8 cellular contexts compared by ENCODE assay signal in the genomic region with DNA sequence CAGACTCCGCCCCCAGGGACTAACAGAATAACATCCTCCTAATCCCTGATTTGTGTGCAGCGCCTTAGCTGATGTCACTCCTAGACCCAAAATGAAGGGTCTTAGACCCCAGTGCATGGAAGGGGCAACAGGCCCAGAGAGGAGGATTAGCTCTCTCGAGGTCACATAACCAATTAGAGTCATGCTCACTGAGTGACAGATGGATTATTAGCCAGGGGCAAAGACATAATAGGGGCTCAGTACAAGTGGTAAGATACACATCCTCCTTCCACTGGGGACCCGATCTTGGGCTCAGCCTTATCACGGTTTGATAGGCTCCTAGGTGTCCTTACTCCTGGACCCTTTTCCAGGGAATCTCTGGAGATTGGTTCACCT. TPM values are rescaled to one million over a fixed set of nuclear protein-coding genes. Genes with fewer than 3 reads are reported as not detected.
DNase-seq lines count a peak whose midpoint lies in the region; ATAC-seq and TF ChIP-seq lines count a peak whose summit lies in the region.

No MANE protein-coding gene starts in this region.

- peaks cover 7% of the 10 kb centered on the region for H3K27me3 Mint-ChIP-seq in activated CD8-positive, alpha-beta T cell treated with anti-CD3 and anti-CD28 coated beads for 36 hours

- H3K4me3 ChIP-seq in iPS-15b (ENCODE audit: low read depth, low read length) = peak overlapping the region; percentile 72
- H3K4me3 ChIP-seq in stomach = peak overlapping the region; percentile 46 to 96 (median 78)

- no peak for TF ChIP-seq POLR2A in stomach (IDR thresholded peaks at IDR 0.05)

- H3K4me1 ChIP-seq in iPS-15b (ENCODE audit: control insufficient read depth, insufficient read depth, low read length) = peaks cover 12% of the 10 kb centered on the region
- peaks cover 19 to 57% (median 39%) of the 10 kb centered on the region in 4 donors for H3K4me1 ChIP-seq in stomach

- peak overlapping the region; percentile 96 to 100 (median 99) for H3K27ac ChIP-seq in stomach

- H3K9me3 Mint-ChIP-seq in activated CD8-positive, alpha-beta T cell treated with anti-CD3 and anti-CD28 coated beads for 36 hours = no peaks in the 10 kb centered on the region

- DNase-seq in NCI-H2029 (lab: John Stamatoyannopoulos, UW) = peak; percentile 38
- no peak for DNase-seq in NCI-H2029 treated with DMSO at 0.1 percent for 48 hours (lab: John Stamatoyannopoulos, UW)
- DNase-seq in activated CD8-positive, alpha-beta T cell treated with anti-CD3 and anti-CD28 coated beads for 36 hours = no peak
- DNase-seq in stomach = no peak
- DNase-seq in RKO (ENCODE audit: low spot score) = no peak
- no peak for DNase-seq in NK-92 (lab: John Stamatoyannopoulos, UW; ENCODE audit: unreplicated experiment)

- no peak for TF ChIP-seq EP300 in stomach (IDR thresholded peaks at IDR 0.05)

- peaks cover 14% of the 10 kb centered on the region for H3K27me3 ChIP-seq in iPS-15b (ENCODE audit: control insufficient read depth, insufficient read depth, low read length)
- no peaks in the 10 kb centered on the region for H3K27me3 ChIP-seq in stomach

- no peak overlapping the region for H3K27ac Mint-ChIP-seq in activated CD8-positive, alpha-beta T cell treated with anti-CD3 and anti-CD28 coated beads for 36 hours

- TF ChIP-seq CTCF in activated CD8-positive, alpha-beta T cell treated with anti-CD3 and anti-CD28 coated beads for 36 hours (IDR thresholded peaks at IDR 0.05) = no peak
- TF ChIP-seq CTCF in stomach (IDR thresholded peaks at IDR 0.05) = no peak

- WGBS in stomach, 5 donors = 10 to 35% (median 27%) methylated on average over 2 to 5 of the region's 5 CpGs

- CTCF ChIA-PET in activated CD8-positive, alpha-beta T cell treated with anti-CD3 and anti-CD28 coated beads for 36 hours (lab: Charles Lee) = interaction anchor here (0.9 to 2.7 kb wide), 6 partner anchors 9 to 188 kb away, joined by 3 to 16 read pairs (median 8); a partner anchor contains a TSS

- H3K9me3 ChIP-seq in iPS-15b (ENCODE audit: control insufficient read depth, insufficient read depth, low read length) (no peaks in the 10 kb centered on the region), stomach (no peaks in the 10 kb centered on the region)

- peak overlapping the region; percentile 60 for H3K9ac ChIP-seq in iPS-15b (ENCODE audit: low read depth, low read length)

- ATAC-seq in activated CD8-positive, alpha-beta T cell treated with anti-CD3 and anti-CD28 coated beads for 36 hours = no peak
- no peak for ATAC-seq in GM18868 (IDR thresholded peaks at IDR 0.05; ENCODE audit: unreplicated experiment)

- no peaks in the 10 kb centered on the region for H3K36me3 Mint-ChIP-seq in activated CD8-positive, alpha-beta T cell treated with anti-CD3 and anti-CD28 coated beads for 36 hours (ENCODE audit: low read depth)

- POLR2A ChIA-PET in activated CD8-positive, alpha-beta T cell treated with anti-CD3 and anti-CD28 coated beads for 36 hours (lab: Charles Lee) = interaction anchor here (0.8 to 2.1 kb wide), 5 partner anchors 27 to 189 kb away, joined by 3 to 9 read pairs (median 3); a partner anchor contains a TSS

- intact Hi-C loops in activated CD8-positive, alpha-beta T cell treated with anti-CD3 and anti-CD28 coated beads for 36 hours (cut with micrococcal nuclease) = loop anchor here (5.0 kb wide), 1 partner anchor 168 kb away; no protein-coding TSS in a partner anchor
- intact Hi-C loops in stomach (cut with DNase I; ENCODE audit: low total_unique reads) = no loop called here

- H3K4me1 Mint-ChIP-seq in activated CD8-positive, alpha-beta T cell treated with anti-CD3 and anti-CD28 coated beads for 36 hours (ENCODE audit: low read depth) = peaks cover 18% of the 10 kb centered on the region

- no peaks in the 10 kb centered on the region for H3K36me3 ChIP-seq in iPS-15b (ENCODE audit: control insufficient read depth, insufficient read depth, low read length)
- H3K36me3 ChIP-seq in stomach = no peaks in the 10 kb centered on the region

- H3K4me3 Mint-ChIP-seq in activated CD8-positive, alpha-beta T cell treated with anti-CD3 and anti-CD28 coated beads for 36 hours = peak overlapping the region; percentile 81

RNA-seq across cellular contexts. Expression of a gene that starts 0.9 kb away (rescaled TPM):
- 1 to 10 TPM; 4.0 to 4.6 TPM for total RNA-seq in activated CD8-positive, alpha-beta T cell treated with anti-CD3 and anti-CD28 coated beads for 36 hours
- total RNA-seq in stomach = 10 to 100 TPM in 4 of 5 donors, 1 to 10 TPM in 1; 8.4 to 63.1 (median 28.0) TPM
- polyA plus RNA-seq in stomach = 10 to 100 TPM; 11.6 to 28.0 (median 25.0) TPM

RNA-seq across cellular contexts. Expression of a gene that starts 28.1 kb away (rescaled TPM):
- total RNA-seq in activated CD8-positive, alpha-beta T cell treated with anti-CD3 and anti-CD28 coated beads for 36 hours = 10 to 100 TPM; 19.4 to 20.9 TPM
- total RNA-seq in stomach = 10 to 100 TPM in 2 of 5 donors, 1 to 10 TPM in 2, under 1 TPM in 1; 0.45 to 15.6 (median 9.7) TPM
- polyA plus RNA-seq in stomach = 10 to 100 TPM in 2 of 3 donors, 1 to 10 TPM in 1; 7.0 to 21.3 (median 10.9) TPM
